1 cellular context compared by ENCODE assay signal in genomic region chr2:8840475-8841091, GRCh38.
TF ChIP-seq lines count a peak whose summit lies in the region.

No MANE protein-coding gene starts in this region.

TF ChIP-seq in HepG2, 621 proteins besides CTCF, POLR2A, EP300 and RAD21 (continued from another document and continues in another):
- TF ChIP-seq PAXIP1 (CRISPR knock-in tag; conservative IDR thresholded peaks at IDR 0.05) (peak; percentile 96), TBL1XR1 (IDR thresholded peaks at IDR 0.05; ENCODE audit: borderline replicate concordance, low read length, partially characterized antibody) (peak; percentile 72), ZNF580 (CRISPR knock-in tag; IDR thresholded peaks at IDR 0.05; ENCODE audit: borderline replicate concordance, low read depth) (peak; percentile 24; the same call in 1 of the 2 replicates), BCL6 (CRISPR knock-in tag; IDR thresholded peaks at IDR 0.05) (peak; percentile 99), ZNF225 (CRISPR knock-in tag; IDR thresholded peaks at IDR 0.05) (no peak), KDM6A (CRISPR knock-in tag; IDR thresholded peaks at IDR 0.05; ENCODE audit: low read depth) (peak; percentile 78), NR2F6 (IDR thresholded peaks at IDR 0.05) (peak; percentile 62), NR2F6 (CRISPR knock-in tag; IDR thresholded peaks at IDR 0.05) (peak; percentile 72), SMAD9 (CRISPR knock-in tag; IDR thresholded peaks at IDR 0.05) (0 out of 2 replicates have a peak, but pooled peaks have one; percentile 62), ZNF691 (CRISPR knock-in tag; IDR thresholded peaks at IDR 0.05; ENCODE audit: borderline replicate concordance, low read depth) (peak; percentile 50; the same call in 1 of the 2 replicates), PHF21A (CRISPR knock-in tag; IDR thresholded peaks at IDR 0.05) (peak; percentile 69), ZNF205 (CRISPR knock-in tag; IDR thresholded peaks at IDR 0.05) (peak; percentile 96), KDM1A (CRISPR knock-in tag; IDR thresholded peaks at IDR 0.05) (peak; percentile 72; the same call in 1 of the 2 replicates), NCOA1 (CRISPR knock-in tag; IDR thresholded peaks at IDR 0.05) (no peak), MAZ (IDR thresholded peaks at IDR 0.05; ENCODE audit: borderline replicate concordance, low read depth, low read length) (peak; percentile 97), MAZ (CRISPR knock-in tag; IDR thresholded peaks at IDR 0.05; ENCODE audit: low read depth) (peak; percentile 78; the same call in 1 of the 2 replicates), TSC22D2 (CRISPR knock-in tag; IDR thresholded peaks at IDR 0.05; ENCODE audit: borderline replicate concordance) (0 out of 2 replicates have a peak, but pooled peaks have one; percentile 31), POLR2G (IDR thresholded peaks at IDR 0.05; ENCODE audit: low read depth, low read length) (no peak), NKX3-1 (CRISPR knock-in tag; IDR thresholded peaks at IDR 0.05) (peak; percentile 66; the same call in 1 of the 2 replicates), TBX2 (CRISPR knock-in tag; IDR thresholded peaks at IDR 0.05; ENCODE audit: borderline replicate concordance) (peak; percentile 66; the same call in 1 of the 2 replicates), FUBP1 (CRISPR knock-in tag; IDR thresholded peaks at IDR 0.05; ENCODE audit: borderline replicate concordance) (no peak), ZNF280D (CRISPR knock-in tag; IDR thresholded peaks at IDR 0.05) (peak; percentile 58; the same call in 1 of the 2 replicates), FOXJ3 (CRISPR knock-in tag; IDR thresholded peaks at IDR 0.05; ENCODE audit: borderline replicate concordance) (peak; percentile 91), TFAP4 (IDR thresholded peaks at IDR 0.05; ENCODE audit: borderline replicate concordance, low read depth) (peak; percentile 41; the same call in 1 of the 2 replicates), SIX1 (CRISPR knock-in tag; IDR thresholded peaks at IDR 0.05; ENCODE audit: borderline replicate concordance) (peak; percentile 70; the same call in 1 of the 2 replicates), ETV5 (CRISPR knock-in tag; IDR thresholded peaks at IDR 0.05; ENCODE audit: borderline replicate concordance) (peak; percentile 92; the same call in 1 of the 2 replicates), ZBTB21 (CRISPR knock-in tag; IDR thresholded peaks at IDR 0.05) (no peak), GTF3A (CRISPR knock-in tag; conservative IDR thresholded peaks at IDR 0.05) (no peak), HNF1A (IDR thresholded peaks at IDR 0.05; ENCODE audit: low read depth) (no peak), HNF1A (CRISPR knock-in tag; IDR thresholded peaks at IDR 0.05; ENCODE audit: borderline replicate concordance) (peak; percentile 57; the same call in 1 of the 2 replicates), ARID5B (CRISPR knock-in tag; IDR thresholded peaks at IDR 0.05) (peak; percentile 98), HNF4G (IDR thresholded peaks at IDR 0.05; ENCODE audit: borderline replicate concordance, low read depth, low read length) (peak; percentile 84), HNF4G (CRISPR knock-in tag; IDR thresholded peaks at IDR 0.05; ENCODE audit: borderline replicate concordance, low read depth) (no peak; the same call in 1 of the 2 replicates), ZSCAN21 (CRISPR knock-in tag; IDR thresholded peaks at IDR 0.05; ENCODE audit: borderline replicate concordance) (peak; percentile 50; the same call in 1 of the 2 replicates), ZKSCAN5 (CRISPR knock-in tag; IDR thresholded peaks at IDR 0.05) (peak; percentile 77; the same call in 1 of the 2 replicates), ZNF614 (CRISPR knock-in tag; IDR thresholded peaks at IDR 0.05; ENCODE audit: borderline replicate concordance) (peak; percentile 87; the same call in 1 of the 2 replicates), FOSL2 (CRISPR knock-in tag; IDR thresholded peaks at IDR 0.05) (peak; percentile 72)
